11 cellular contexts compared by ENCODE assay signal in genomic region chr14:35412281-35413057, GRCh38. TPM values are rescaled to one million over a fixed set of nuclear protein-coding genes. Genes with fewer than 3 reads are reported as not detected.
A peak's percentile ranks its signal among the peaks of the same experiment; 100 is the strongest.
DNase-seq lines count a peak whose midpoint lies in the region; ATAC-seq and TF ChIP-seq lines count a peak whose summit lies in the region.
"Had no signal": no experiment of that assay in that cellular context is flagged by ENCODE, and none has a peak within 500 bp of the region (broad histone marks: within the 10 kb centered on the region; RNA-seq: fewer than 3 reads in every experiment).

No MANE protein-coding gene starts in this region.

- no peak for TF ChIP-seq CTCF in WERI-Rb-1 (IDR thresholded peaks at IDR 0.05; ENCODE audit: low read depth, low read length)
- TF ChIP-seq CTCF in gastrocnemius medialis (IDR thresholded peaks at IDR 0.05 in 4 of 5, conservative IDR thresholded peaks at IDR 0.05 in 1 of 5), result no peak

- H3K4me1 ChIP-seq in gastrocnemius medialis, result peaks cover 6 to 16% of the 10 kb centered on the region in 2 donors

- H3K36me3 ChIP-seq in WERI-Rb-1, result no peaks in the 10 kb centered on the region
- no peaks in the 10 kb centered on the region for H3K36me3 ChIP-seq in gastrocnemius medialis
- H3K36me3 ChIP-seq: transverse colon had no signal

- H3K9me3 ChIP-seq in WERI-Rb-1 (ENCODE audit: severe bottlenecking) (no peaks in the 10 kb centered on the region), gastrocnemius medialis (no peaks in the 10 kb centered on the region)
- H3K9me3 ChIP-seq: transverse colon had no signal

- intact Hi-C loops in left ventricle myocardium superior (cut with micrococcal nuclease), result no loop called here
- intact Hi-C loops in gastrocnemius medialis (cut with DNase I; ENCODE audit: low total_unique reads), result loop anchor here (1.0 to 5.0 kb wide), 5 partner anchors 120 to 290 kb away; partner anchors contain the start of genes PPP2R3C, PRORP and PSMA6

- in situ Hi-C loops in gastrocnemius medialis (cut with MboI; ENCODE audit: low sequenced_read_pairs in 4 of 4), result loop anchor here (5.0 to 25.0 kb wide), 7 partner anchors 195 to 700 kb away; partner anchors contain the start of genes CFL2 (in 1 of the 4), FAM177A1 (in 1 of the 4), PPP2R3C (in 1 of the 4) and PRORP (in 1 of the 4)

- TF ChIP-seq POLR2A in gastrocnemius medialis (IDR thresholded peaks at IDR 0.05), result no peak

- DNase-seq in NCI-H82 (lab: John Stamatoyannopoulos, UW) (peak; percentile 37), NCI-H82 treated with DMSO at 0.1 percent for 48 hours (lab: John Stamatoyannopoulos, UW; ENCODE audit: unreplicated experiment) (no peak), WERI-Rb-1 (no peak), left ventricle myocardium superior (no peak), gastrocnemius medialis (no peak), activated T-cell treated with anti-CD3 and anti-CD28 coated beads for 4 hours (no peak), GOT3 (lab: John Stamatoyannopoulos, UW) (no peak)
- DNase-seq: stimulated activated CD4-positive, alpha-beta T cell treated with anti-CD3 and anti-CD28 coated beads, Interleukin-12 subunit alpha, Interleukin-12 subunit beta, amount 100 ng/mL, for 4 hours had no signal

- H3K27me3 ChIP-seq in WERI-Rb-1 (ENCODE audit: insufficient read depth, low read depth, severe bottlenecking) (no peaks in the 10 kb centered on the region), gastrocnemius medialis (no peaks in the 10 kb centered on the region)
- H3K27me3 ChIP-seq: transverse colon had no signal

- ATAC-seq in left ventricle myocardium superior (peak; percentile 55), gastrocnemius medialis (peak; percentile 64 to 70), GM21576 (IDR thresholded peaks at IDR 0.05; ENCODE audit: unreplicated experiment) (no peak)

- H3K27ac ChIP-seq in WERI-Rb-1, result peak overlapping the region; percentile 57
- peak overlapping the region; percentile 69 to 88 (median 77) for H3K27ac ChIP-seq in gastrocnemius medialis
- H3K27ac ChIP-seq: SK-N-MC had no signal

- no peak overlapping the region for H3K4me3 ChIP-seq in WERI-Rb-1 (ENCODE audit: low read depth, low read length)
- H3K4me3 ChIP-seq in gastrocnemius medialis, result peak overlapping the region in 3 of 4 donors; percentile 12 to 45 (median 30)
- H3K4me3 ChIP-seq: SK-N-MC, transverse colon had no signal

RNA-seq across cellular contexts. Expression of gene NFKBIA, which starts 7.9 kb away (rescaled TPM):
- total RNA-seq in left ventricle myocardium superior (96.4 TPM), gastrocnemius medialis (100 to 1,000 TPM; 185 to 379 (median 320) TPM)
